In genomic region chr16:82671743-82672142, GRCh38 we compare ENCODE assay signal across 11 cellular contexts. TPM values are rescaled to one million over a fixed set of nuclear protein-coding genes. Genes with fewer than 3 reads are reported as not detected.
A peak's percentile ranks its signal among the peaks of the same experiment; 100 is the strongest.
DNase-seq lines count a peak whose midpoint lies in the region; ATAC-seq and TF ChIP-seq lines count a peak whose summit lies in the region.
"Had no signal": no experiment of that assay in that cellular context is flagged by ENCODE, and none has a peak within 500 bp of the region (broad histone marks: within the 10 kb centered on the region; RNA-seq: fewer than 3 reads in every experiment).

No MANE protein-coding gene starts in this region.

- no peak overlapping the region for H3K4ac ChIP-seq in H9 (ENCODE audit: low read depth, low read length)

- no peak overlapping the region for H2AK5ac ChIP-seq in H9 (ENCODE audit: insufficient read length, low read length)

- no peaks in the 10 kb centered on the region for H3K9me3 Mint-ChIP-seq in H9
- H3K9me3 Mint-ChIP-seq in activated CD4-positive, alpha-beta memory T cell treated with anti-CD3 and anti-CD28 coated beads for 36 hours, result no peaks in the 10 kb centered on the region
- H3K9me3 Mint-ChIP-seq: stimulated activated naive CD8-positive, alpha-beta T cell treated with anti-CD3 and anti-CD28 coated beads, Interleukin-15, amount 100 ng/mL, for 72 hours had no signal

- DNase-seq in COLO668 (lab: John Stamatoyannopoulos, UW; ENCODE audit: unreplicated experiment), result peak; percentile 5
- no peak for DNase-seq in H9
- DNase-seq in activated CD4-positive, alpha-beta memory T cell treated with anti-CD3 and anti-CD28 coated beads for 36 hours, result peak; percentile 54
- DNase-seq in iPS-NIHi11 (ENCODE audit: low spot score), result peak; percentile 38
- no peak for DNase-seq in NCI-H524 treated with DMSO at 0.1 percent for 48 hours (lab: John Stamatoyannopoulos, UW)
- no peak for DNase-seq in NCI-H1694 (lab: John Stamatoyannopoulos, UW)
- DNase-seq in NCI-H446 treated with DMSO at 0.1 percent for 48 hours (lab: John Stamatoyannopoulos, UW), result no peak

- no peaks in the 10 kb centered on the region for H3K79me1 ChIP-seq in H9 (ENCODE audit: insufficient read depth, low read depth, low read length, poor library complexity, severe bottlenecking)

- H4K91ac ChIP-seq in H9 (ENCODE audit: insufficient read length, low read depth, low read length), result no peak overlapping the region

- no peak overlapping the region for H4K8ac ChIP-seq in H9 (replicated peaks; ENCODE audit: insufficient read length, low read depth, low read length)

- no peaks in the 10 kb centered on the region for H3K9me3 ChIP-seq in H9 (ENCODE audit: control insufficient read depth, low read depth, low read length)
- H3K9me3 ChIP-seq: ascending aorta, prostate gland had no signal

- no peak overlapping the region for H3K27ac ChIP-seq in H9 (ENCODE audit: insufficient read length, low read depth, low read length)
- H3K27ac ChIP-seq: ascending aorta, prostate gland had no signal

- peaks cover 4 to 5% of the 10 kb centered on the region in 2 experiments; a peak in 2 of 4 replicates for H3K4me1 Mint-ChIP-seq in H9
- H3K4me1 Mint-ChIP-seq in activated CD4-positive, alpha-beta memory T cell treated with anti-CD3 and anti-CD28 coated beads for 36 hours (ENCODE audit: low read depth), result no peaks in the 10 kb centered on the region

- intact Hi-C loops in activated CD4-positive, alpha-beta memory T cell treated with anti-CD3 and anti-CD28 coated beads for 36 hours (cut with micrococcal nuclease), result loop anchor here (1.0 kb wide), 2 partner anchors 16 to 30 kb away; no protein-coding TSS in a partner anchor

- no peak overlapping the region for H2BK20ac ChIP-seq in H9 (ENCODE audit: low read depth, low read length, poor library complexity, severe bottlenecking)

- H3T11ph ChIP-seq in H9 (ENCODE audit: low read length), result no peak overlapping the region

- no peaks in the 10 kb centered on the region for H3K23me2 ChIP-seq in H9 (ENCODE audit: insufficient read length, low read depth, low read length, poor library complexity, severe bottlenecking)

- H3K4me1 ChIP-seq in H9 (ENCODE audit: insufficient read depth, low read length), result no peaks in the 10 kb centered on the region
- H3K4me1 ChIP-seq: ascending aorta, prostate gland had no signal

- peak; percentile 68 for TF ChIP-seq CTCF in H9 (conservative IDR thresholded peaks at IDR 0.05)

- H3K56ac ChIP-seq in H9 (ENCODE audit: insufficient read length, low read depth, low read length), result no peak overlapping the region

- no peak overlapping the region for H4K5ac ChIP-seq in H9 (ENCODE audit: insufficient read length, low read depth, low read length)

- no peak overlapping the region for H3K14ac ChIP-seq in H9 (ENCODE audit: insufficient read depth, low read length)

- H3K9ac ChIP-seq in H9 (ENCODE audit: extremely low read depth, insufficient read length, low read length), result no peak overlapping the region

- no peak for ATAC-seq in GM21381 (IDR thresholded peaks at IDR 0.05; ENCODE audit: unreplicated experiment)
- ATAC-seq: stimulated activated naive CD8-positive, alpha-beta T cell treated with anti-CD3 and anti-CD28 coated beads, Interleukin-15, amount 100 ng/mL, for 72 hours had no signal

- H3K27me3 ChIP-seq in H9 (ENCODE audit: insufficient read depth, low read length), result no peaks in the 10 kb centered on the region
- H3K27me3 ChIP-seq: ascending aorta had no signal

- no peaks in the 10 kb centered on the region for H3K36me3 Mint-ChIP-seq in H9 (ENCODE audit: insufficient read depth in 1 of 3, low read depth in 3 of 3)
- H3K36me3 Mint-ChIP-seq in activated CD4-positive, alpha-beta memory T cell treated with anti-CD3 and anti-CD28 coated beads for 36 hours, result no peaks in the 10 kb centered on the region

- H2BK12ac ChIP-seq in H9 (ENCODE audit: insufficient read length, low read depth, low read length), result no peak overlapping the region

- H4K20me1 ChIP-seq in H9 (ENCODE audit: control insufficient read depth, insufficient read depth, insufficient read length), result no peaks in the 10 kb centered on the region

- no peaks in the 10 kb centered on the region; the same call in 1 of the 2 replicates for H3K27me3 Mint-ChIP-seq in H9 (ENCODE audit: low read depth)
- H3K27me3 Mint-ChIP-seq in activated CD4-positive, alpha-beta memory T cell treated with anti-CD3 and anti-CD28 coated beads for 36 hours, result no peaks in the 10 kb centered on the region

- CTCF ChIA-PET in activated CD4-positive, alpha-beta memory T cell treated with anti-CD3 and anti-CD28 coated beads for 36 hours (lab: Charles Lee), result interaction anchor here (0.9 to 2.5 kb wide), 13 partner anchors 8 to 124 kb away, joined by 3 to 15 read pairs (median 4); no protein-coding TSS in a partner anchor

- H2BK120ac ChIP-seq in H9 (ENCODE audit: low read depth, low read length, poor library complexity, severe bottlenecking), result no peak overlapping the region

- H3K79me2 ChIP-seq in H9 (ENCODE audit: insufficient read depth, low read length), result no peaks in the 10 kb centered on the region

- H2AFZ ChIP-seq in H9 (ENCODE audit: low read length), result no peak overlapping the region

- WGBS in H9 (ENCODE audit: extremely low coverage, insufficient read length, low lambda C conversion rate), result no CpG with 5 or more reads among the region's 3 CpGs

- H2BK5ac ChIP-seq in H9 (ENCODE audit: insufficient read length, low read length), result no peak overlapping the region

- H3K4me2 ChIP-seq in H9 (ENCODE audit: insufficient read depth, insufficient read length, low read length), result no peak overlapping the region

- no peak overlapping the region for H3K18ac ChIP-seq in H9 (ENCODE audit: insufficient read length, low read depth, low read length)

- H3K23ac ChIP-seq in H9 (ENCODE audit: insufficient read length, low read depth, low read length), result no peak overlapping the region

- POLR2A ChIA-PET in activated CD4-positive, alpha-beta memory T cell treated with anti-CD3 and anti-CD28 coated beads for 36 hours (lab: Charles Lee), result interaction anchor here (1.1 kb wide), 1 partner anchor 15 kb away, joined by 3 read pairs; no protein-coding TSS in a partner anchor

- no peak overlapping the region for H3K27ac Mint-ChIP-seq in H9
- no peak overlapping the region for H3K27ac Mint-ChIP-seq in activated CD4-positive, alpha-beta memory T cell treated with anti-CD3 and anti-CD28 coated beads for 36 hours
- H3K27ac Mint-ChIP-seq: stimulated activated naive CD8-positive, alpha-beta T cell treated with anti-CD3 and anti-CD28 coated beads, Interleukin-15, amount 100 ng/mL, for 72 hours had no signal

- H3K4me3 Mint-ChIP-seq in H9, result no peak overlapping the region
- H3K4me3 Mint-ChIP-seq in activated CD4-positive, alpha-beta memory T cell treated with anti-CD3 and anti-CD28 coated beads for 36 hours, result no peak overlapping the region
- H3K4me3 Mint-ChIP-seq: stimulated activated naive CD8-positive, alpha-beta T cell treated with anti-CD3 and anti-CD28 coated beads, Interleukin-15, amount 100 ng/mL, for 72 hours had no signal

- H2BK15ac ChIP-seq in H9 (ENCODE audit: low read depth, low read length), result no peak overlapping the region

RNA-seq across cellular contexts. Expression of gene CDH13, which starts 45.0 kb away (rescaled TPM):
- total RNA-seq in H9 (2021), result 1.5 and 2.4 TPM in 2 replicates
- total RNA-seq in activated CD4-positive, alpha-beta memory T cell treated with anti-CD3 and anti-CD28 coated beads for 36 hours, result not detected

Comparison
In these comparisons a context has a peak if more than half of its experiments do, and no peak if none do; other contexts are left out.
1. DNase-seq: peak in COLO668 (single experiment), activated CD4-positive, alpha-beta memory T cell treated with anti-CD3 and anti-CD28 coated beads for 36 hours (single experiment) and iPS-NIHi11 (single experiment); none in H9 (single experiment), NCI-H524 treated with DMSO at 0.1 percent for 48 hours (single experiment), NCI-H1694 (single experiment) and NCI-H446 treated with DMSO at 0.1 percent for 48 hours (single experiment).